ENCODE assay signal across 14 cellular contexts in genomic region chr7:96198047-96198636, GRCh38.
DNase-seq lines count a peak whose midpoint lies in the region; ATAC-seq and TF ChIP-seq lines count a peak whose summit lies in the region.
"Had no signal": no experiment of that assay in that cellular context is flagged by ENCODE, and none has a peak within 500 bp of the region (broad histone marks: within the 10 kb centered on the region; RNA-seq: fewer than 3 reads in every experiment).

No MANE protein-coding gene starts in this region.

- H3K4me3 Mint-ChIP-seq in activated T-cell treated with anti-CD3 and anti-CD28 coated beads, Interleukin-2, amount 50 U/mL, for 72 hours = no peak overlapping the region
- H3K4me3 Mint-ChIP-seq in progenitor cell of endocrine pancreas (ENCODE audit: low read depth) (no peak overlapping the region), natural killer cell (no peak overlapping the region)
- H3K4me3 Mint-ChIP-seq: CD14-positive monocyte had no signal

- intact Hi-C loops in natural killer cell (cut with micrococcal nuclease) = no loop called here

- no peaks in the 10 kb centered on the region for H3K9me3 Mint-ChIP-seq in activated T-cell treated with anti-CD3 and anti-CD28 coated beads, Interleukin-2, amount 50 U/mL, for 72 hours
- H3K9me3 Mint-ChIP-seq in progenitor cell of endocrine pancreas (ENCODE audit: low read depth) (no peaks in the 10 kb centered on the region), natural killer cell (no peaks in the 10 kb centered on the region)
- H3K9me3 Mint-ChIP-seq: CD14-positive monocyte had no signal

- DNase-seq in activated T-cell treated with anti-CD3 and anti-CD28 coated beads, Interleukin-2, amount 50 U/mL, for 72 hours = no peak
- DNase-seq in activated T-cell treated with anti-CD3 and anti-CD28 coated beads, Interleukin-2, amount 50 U/mL, for 48 hours = no peak
- DNase-seq in NCI-H146 treated with DMSO at 0.1 percent for 48 hours (lab: John Stamatoyannopoulos, UW; ENCODE audit: unreplicated experiment) = peak; percentile 34
- DNase-seq in astrocyte of the hippocampus (ENCODE audit: low read depth, low spot score) = peak; percentile 74
- no peak for DNase-seq in progenitor cell of endocrine pancreas (ENCODE audit: low spot score, unreplicated experiment)
- DNase-seq in ecto neural progenitor cell (ENCODE audit: low spot score) = no peak
- DNase-seq in natural killer cell = no peak
- DNase-seq: DMS 273 treated with DMSO at 0.1 percent for 48 hours, GDM1, NCI-H1105, NCI-H2029, NCI-H510A had no signal

- peak overlapping the region; percentile 36 for H3K27ac Mint-ChIP-seq in activated T-cell treated with anti-CD3 and anti-CD28 coated beads, Interleukin-2, amount 50 U/mL, for 72 hours
- peak overlapping the region; percentile 12 for H3K27ac Mint-ChIP-seq in progenitor cell of endocrine pancreas
- no peak overlapping the region for H3K27ac Mint-ChIP-seq in natural killer cell
- H3K27ac Mint-ChIP-seq: CD14-positive monocyte had no signal

- H3K4me1 Mint-ChIP-seq in activated T-cell treated with anti-CD3 and anti-CD28 coated beads, Interleukin-2, amount 50 U/mL, for 72 hours (ENCODE audit: low read depth) = no peaks in the 10 kb centered on the region
- H3K4me1 Mint-ChIP-seq in progenitor cell of endocrine pancreas (ENCODE audit: low read depth) = no peaks in the 10 kb centered on the region
- H3K4me1 Mint-ChIP-seq in natural killer cell = peaks cover 0 to 4% of the 10 kb centered on the region in 2 donors
- H3K4me1 Mint-ChIP-seq: CD14-positive monocyte had no signal

- no peaks in the 10 kb centered on the region for H3K36me3 Mint-ChIP-seq in activated T-cell treated with anti-CD3 and anti-CD28 coated beads, Interleukin-2, amount 50 U/mL, for 72 hours (ENCODE audit: insufficient read depth in 2 of 2)
- H3K36me3 Mint-ChIP-seq in progenitor cell of endocrine pancreas (ENCODE audit: insufficient read depth) (peaks cover 1% of the 10 kb centered on the region), natural killer cell (no peaks in the 10 kb centered on the region)

- TF ChIP-seq CTCF in progenitor cell of endocrine pancreas (IDR thresholded peaks at IDR 0.05; ENCODE audit: unreplicated experiment) (no peak), natural killer cell (IDR thresholded peaks at IDR 0.05) (no peak)

- ATAC-seq in activated T-cell treated with anti-CD3 and anti-CD28 coated beads, Interleukin-2, amount 50 U/mL, for 72 hours (replicated peaks in 1 of 2) = no peak
- ATAC-seq in natural killer cell = no peak
- ATAC-seq: GM12878 had no signal

- no peaks in the 10 kb centered on the region for H3K27me3 Mint-ChIP-seq in activated T-cell treated with anti-CD3 and anti-CD28 coated beads, Interleukin-2, amount 50 U/mL, for 72 hours (ENCODE audit: low read depth)
- H3K27me3 Mint-ChIP-seq in progenitor cell of endocrine pancreas = no peaks in the 10 kb centered on the region
- no peaks in the 10 kb centered on the region for H3K27me3 Mint-ChIP-seq in natural killer cell (ENCODE audit: low read depth in 2 of 2)

Comparison
In these comparisons a context has a peak if more than half of its experiments do, and no peak if none do; other contexts are left out.
1. DNase-seq: peak in NCI-H146 treated with DMSO at 0.1 percent for 48 hours (single experiment) and astrocyte of the hippocampus (single experiment); none in activated T-cell treated with anti-CD3 and anti-CD28 coated beads, Interleukin-2, amount 50 U/mL, for 72 hours (0 of 2), activated T-cell treated with anti-CD3 and anti-CD28 coated beads, Interleukin-2, amount 50 U/mL, for 48 hours (0 of 2), progenitor cell of endocrine pancreas (single experiment), ecto neural progenitor cell (single experiment) and natural killer cell (single experiment).
2. H3K27ac Mint-ChIP-seq: peak in activated T-cell treated with anti-CD3 and anti-CD28 coated beads, Interleukin-2, amount 50 U/mL, for 72 hours (single experiment) and progenitor cell of endocrine pancreas (single experiment); none in natural killer cell (0 of 2).